ENCODE assay signal across 2 cellular contexts in genomic region chr2:203446071-203446481, GRCh38.
TF ChIP-seq lines count a peak whose summit lies in the region.

No MANE protein-coding gene starts in this region.

TF ChIP-seq in K562, 482 proteins besides CTCF, POLR2A, EP300 and RAD21 (continued from another document and continues in another):
- TF ChIP-seq SAFB2 (IDR thresholded peaks at IDR 0.05; ENCODE audit: borderline replicate concordance, low read depth, low read length, severe bottlenecking) (no peak), KLF13 (tag; IDR thresholded peaks at IDR 0.05; ENCODE audit: borderline replicate concordance, low read depth) (no peak), ZNF668 (CRISPR knock-in tag; IDR thresholded peaks at IDR 0.05) (no peak), MAFK (IDR thresholded peaks at IDR 0.05; ENCODE audit: low read length) (peak; percentile 77), LARP7 (IDR thresholded peaks at IDR 0.05) (no peak), ZNF561 (CRISPR knock-in tag; conservative IDR thresholded peaks at IDR 0.05) (no peak), ZNF766 (CRISPR knock-in tag; conservative IDR thresholded peaks at IDR 0.05) (no peak; the same call in 1 of the 2 replicates), ZBTB2 (IDR thresholded peaks at IDR 0.05) (no peak), ZNF212 (CRISPR knock-in tag; IDR thresholded peaks at IDR 0.05) (no peak), RBM39 (optimal IDR thresholded peaks at IDR 0.05; ENCODE audit: low read depth, low read length) (no peak), ZNF140 (CRISPR knock-in tag; IDR thresholded peaks at IDR 0.05) (no peak), PCBP1 (IDR thresholded peaks at IDR 0.05; ENCODE audit: low read depth, low read length, poor library complexity, severe bottlenecking) (no peak), SUPT5H (IDR thresholded peaks at IDR 0.05) (no peak), USF1 (CRISPR knock-in tag; IDR thresholded peaks at IDR 0.05) (no peak)
- TF ChIP-seq, protein P1, sequence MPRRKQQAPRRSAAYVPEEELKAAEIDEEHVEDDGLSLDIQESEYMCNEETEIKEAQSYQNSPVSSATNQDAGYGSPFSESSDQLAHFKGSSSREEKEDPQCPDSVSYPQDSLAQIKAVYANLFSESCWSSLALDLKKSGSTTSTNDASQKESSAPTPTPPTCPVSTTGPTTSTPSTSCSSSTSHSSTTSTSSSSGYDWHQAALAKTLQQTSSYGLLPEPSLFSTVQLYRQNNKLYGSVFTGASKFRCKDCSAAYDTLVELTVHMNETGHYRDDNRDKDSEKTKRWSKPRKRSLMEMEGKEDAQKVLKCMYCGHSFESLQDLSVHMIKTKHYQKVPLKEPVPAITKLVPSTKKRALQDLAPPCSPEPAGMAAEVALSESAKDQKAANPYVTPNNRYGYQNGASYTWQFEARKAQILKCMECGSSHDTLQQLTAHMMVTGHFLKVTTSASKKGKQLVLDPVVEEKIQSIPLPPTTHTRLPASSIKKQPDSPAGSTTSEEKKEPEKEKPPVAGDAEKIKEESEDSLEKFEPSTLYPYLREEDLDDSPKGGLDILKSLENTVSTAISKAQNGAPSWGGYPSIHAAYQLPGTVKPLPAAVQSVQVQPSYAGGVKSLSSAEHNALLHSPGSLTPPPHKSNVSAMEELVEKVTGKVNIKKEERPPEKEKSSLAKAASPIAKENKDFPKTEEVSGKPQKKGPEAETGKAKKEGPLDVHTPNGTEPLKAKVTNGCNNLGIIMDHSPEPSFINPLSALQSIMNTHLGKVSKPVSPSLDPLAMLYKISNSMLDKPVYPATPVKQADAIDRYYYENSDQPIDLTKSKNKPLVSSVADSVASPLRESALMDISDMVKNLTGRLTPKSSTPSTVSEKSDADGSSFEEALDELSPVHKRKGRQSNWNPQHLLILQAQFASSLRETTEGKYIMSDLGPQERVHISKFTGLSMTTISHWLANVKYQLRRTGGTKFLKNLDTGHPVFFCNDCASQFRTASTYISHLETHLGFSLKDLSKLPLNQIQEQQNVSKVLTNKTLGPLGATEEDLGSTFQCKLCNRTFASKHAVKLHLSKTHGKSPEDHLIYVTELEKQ (CRISPR knock-in tag; IDR thresholded peaks at IDR 0.05), result no peak
- TF ChIP-seq, protein P2, sequence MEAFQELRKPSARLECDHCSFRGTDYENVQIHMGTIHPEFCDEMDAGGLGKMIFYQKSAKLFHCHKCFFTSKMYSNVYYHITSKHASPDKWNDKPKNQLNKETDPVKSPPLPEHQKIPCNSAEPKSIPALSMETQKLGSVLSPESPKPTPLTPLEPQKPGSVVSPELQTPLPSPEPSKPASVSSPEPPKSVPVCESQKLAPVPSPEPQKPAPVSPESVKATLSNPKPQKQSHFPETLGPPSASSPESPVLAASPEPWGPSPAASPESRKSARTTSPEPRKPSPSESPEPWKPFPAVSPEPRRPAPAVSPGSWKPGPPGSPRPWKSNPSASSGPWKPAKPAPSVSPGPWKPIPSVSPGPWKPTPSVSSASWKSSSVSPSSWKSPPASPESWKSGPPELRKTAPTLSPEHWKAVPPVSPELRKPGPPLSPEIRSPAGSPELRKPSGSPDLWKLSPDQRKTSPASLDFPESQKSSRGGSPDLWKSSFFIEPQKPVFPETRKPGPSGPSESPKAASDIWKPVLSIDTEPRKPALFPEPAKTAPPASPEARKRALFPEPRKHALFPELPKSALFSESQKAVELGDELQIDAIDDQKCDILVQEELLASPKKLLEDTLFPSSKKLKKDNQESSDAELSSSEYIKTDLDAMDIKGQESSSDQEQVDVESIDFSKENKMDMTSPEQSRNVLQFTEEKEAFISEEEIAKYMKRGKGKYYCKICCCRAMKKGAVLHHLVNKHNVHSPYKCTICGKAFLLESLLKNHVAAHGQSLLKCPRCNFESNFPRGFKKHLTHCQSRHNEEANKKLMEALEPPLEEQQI (IDR thresholded peaks at IDR 0.05), result 0 out of 2 replicates have a peak, but pooled peaks have one; percentile 43
- TF ChIP-seq, protein P3, sequence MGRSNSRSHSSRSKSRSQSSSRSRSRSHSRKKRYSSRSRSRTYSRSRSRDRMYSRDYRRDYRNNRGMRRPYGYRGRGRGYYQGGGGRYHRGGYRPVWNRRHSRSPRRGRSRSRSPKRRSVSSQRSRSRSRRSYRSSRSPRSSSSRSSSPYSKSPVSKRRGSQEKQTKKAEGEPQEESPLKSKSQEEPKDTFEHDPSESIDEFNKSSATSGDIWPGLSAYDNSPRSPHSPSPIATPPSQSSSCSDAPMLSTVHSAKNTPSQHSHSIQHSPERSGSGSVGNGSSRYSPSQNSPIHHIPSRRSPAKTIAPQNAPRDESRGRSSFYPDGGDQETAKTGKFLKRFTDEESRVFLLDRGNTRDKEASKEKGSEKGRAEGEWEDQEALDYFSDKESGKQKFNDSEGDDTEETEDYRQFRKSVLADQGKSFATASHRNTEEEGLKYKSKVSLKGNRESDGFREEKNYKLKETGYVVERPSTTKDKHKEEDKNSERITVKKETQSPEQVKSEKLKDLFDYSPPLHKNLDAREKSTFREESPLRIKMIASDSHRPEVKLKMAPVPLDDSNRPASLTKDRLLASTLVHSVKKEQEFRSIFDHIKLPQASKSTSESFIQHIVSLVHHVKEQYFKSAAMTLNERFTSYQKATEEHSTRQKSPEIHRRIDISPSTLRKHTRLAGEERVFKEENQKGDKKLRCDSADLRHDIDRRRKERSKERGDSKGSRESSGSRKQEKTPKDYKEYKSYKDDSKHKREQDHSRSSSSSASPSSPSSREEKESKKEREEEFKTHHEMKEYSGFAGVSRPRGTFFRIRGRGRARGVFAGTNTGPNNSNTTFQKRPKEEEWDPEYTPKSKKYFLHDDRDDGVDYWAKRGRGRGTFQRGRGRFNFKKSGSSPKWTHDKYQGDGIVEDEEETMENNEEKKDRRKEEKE (IDR thresholded peaks at IDR 0.05; ENCODE audit: borderline replicate concordance in 1 of 2, control insufficient read depth in 1 of 2, low read depth in 2 of 2, low read length in 1 of 2), result no peak

TF ChIP-seq in HepG2, 621 proteins besides CTCF, POLR2A, EP300 and RAD21 (continued from another document):
- TF ChIP-seq, protein P4, sequence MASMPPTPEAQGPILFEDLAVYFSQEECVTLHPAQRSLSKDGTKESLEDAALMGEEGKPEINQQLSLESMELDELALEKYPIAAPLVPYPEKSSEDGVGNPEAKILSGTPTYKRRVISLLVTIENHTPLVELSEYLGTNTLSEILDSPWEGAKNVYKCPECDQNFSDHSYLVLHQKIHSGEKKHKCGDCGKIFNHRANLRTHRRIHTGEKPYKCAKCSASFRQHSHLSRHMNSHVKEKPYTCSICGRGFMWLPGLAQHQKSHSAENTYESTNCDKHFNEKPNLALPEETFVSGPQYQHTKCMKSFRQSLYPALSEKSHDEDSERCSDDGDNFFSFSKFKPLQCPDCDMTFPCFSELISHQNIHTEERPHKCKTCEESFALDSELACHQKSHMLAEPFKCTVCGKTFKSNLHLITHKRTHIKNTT (CRISPR knock-in tag; IDR thresholded peaks at IDR 0.05), result no peak
